18 cellular contexts compared by ENCODE assay signal in the genomic region with DNA sequence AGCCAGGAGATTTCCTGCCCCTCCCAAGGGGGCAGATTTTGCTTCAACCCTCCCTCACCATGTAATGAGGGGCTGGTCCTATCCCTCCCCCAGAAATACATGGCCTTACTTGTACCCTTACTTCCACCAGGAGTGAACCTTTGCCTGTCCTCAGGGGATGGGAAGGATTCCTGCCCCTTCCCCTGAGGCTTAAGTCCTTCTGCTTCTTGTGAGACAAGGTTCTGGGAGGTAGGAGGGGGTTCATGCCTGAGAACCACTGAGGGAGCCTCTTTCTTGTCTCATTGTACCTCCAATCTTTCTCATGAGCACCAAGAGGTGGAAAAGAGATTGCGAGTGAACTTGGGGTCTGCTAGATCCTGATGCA. TPM values are rescaled to one million over a fixed set of nuclear protein-coding genes. Genes with fewer than 3 reads are reported as not detected.
DNase-seq lines count a peak whose midpoint lies in the region; ATAC-seq and TF ChIP-seq lines count a peak whose summit lies in the region.
"Had no signal": no experiment of that assay in that cellular context is flagged by ENCODE, and none has a peak within 500 bp of the region (broad histone marks: within the 10 kb centered on the region; RNA-seq: fewer than 3 reads in every experiment).

No MANE protein-coding gene starts in this region.

- no peak for TF ChIP-seq CTCF in GM23338 (conservative IDR thresholded peaks at IDR 0.05; ENCODE audit: low read depth in 2 of 2)
- no peak for TF ChIP-seq CTCF in RWPE2 (IDR thresholded peaks at IDR 0.05; ENCODE audit: poor library complexity, severe bottlenecking)
- no peak for TF ChIP-seq CTCF in smooth muscle cell (IDR thresholded peaks at IDR 0.05; ENCODE audit: borderline replicate concordance, insufficient read depth, poor library complexity, severe bottlenecking)
- TF ChIP-seq CTCF in MM.1S (IDR thresholded peaks at IDR 0.05; ENCODE audit: low read length): no peak

- no peaks in the 10 kb centered on the region for H3K27me3 ChIP-seq in GM23338 (ENCODE audit: insufficient read depth)
- H3K27me3 ChIP-seq in RWPE2 (ENCODE audit: insufficient read depth, poor library complexity, severe bottlenecking): no peaks in the 10 kb centered on the region
- H3K27me3 ChIP-seq in iPS-20b (ENCODE audit: insufficient read depth, low read length): no peaks in the 10 kb centered on the region
- no peaks in the 10 kb centered on the region for H3K27me3 ChIP-seq in smooth muscle cell (ENCODE audit: low read depth)
- H3K27me3 ChIP-seq in MM.1S (replicated peaks; ENCODE audit: insufficient read depth, low read length): peaks cover 62% of the 10 kb centered on the region
- H3K27me3 ChIP-seq: BLaER1 treated with 17β-estradiol and CSF1 and Interleukin-3, amounts not matched to agents 10 nM and 100 nM had no signal

- peak overlapping the region; percentile 85 for H3K27ac Mint-ChIP-seq in GM23338

- DNase-seq in GM23338 (ENCODE audit: low spot score) (no peak), RWPE2 (ENCODE audit: low spot score) (no peak), smooth muscle cell (lab: John Stamatoyannopoulos, UW; ENCODE audit: unreplicated experiment) (no peak), MM.1S (no peak), NCI-H345 (lab: John Stamatoyannopoulos, UW) (no peak), GM03348 (ENCODE audit: low spot score) (no peak)
- DNase-seq: DMS 273 treated with DMSO at 0.1 percent for 48 hours, NCI-H1105, NCI-H1694 treated with DMSO at 0.1 percent for 48 hours, NCI-H446, NCI-H774 had no signal

- H4K20me1 ChIP-seq in GM23338 (replicated peaks; ENCODE audit: insufficient read depth) (no peaks in the 10 kb centered on the region), smooth muscle cell (ENCODE audit: low read depth) (no peaks in the 10 kb centered on the region), MM.1S (ENCODE audit: insufficient read depth, low read length) (no peaks in the 10 kb centered on the region)
- H4K20me1 ChIP-seq: BLaER1 treated with 17β-estradiol and CSF1 and Interleukin-3, amounts not matched to agents 10 nM and 100 nM had no signal

- H3F3A ChIP-seq in GM23338 (replicated peaks; ENCODE audit: low read depth): peaks cover 3% of the 10 kb centered on the region; the same call in 1 of the 2 replicates
- H3F3A ChIP-seq in smooth muscle cell (ENCODE audit: low read depth): no peaks in the 10 kb centered on the region
- no peaks in the 10 kb centered on the region for H3F3A ChIP-seq in MM.1S (ENCODE audit: insufficient read depth, low read length)

- H3K4me3 ChIP-seq in GM23338 (no peak overlapping the region; the same call in 1 of the 2 replicates), RWPE2 (ENCODE audit: severe bottlenecking) (no peak overlapping the region), iPS-20b (ENCODE audit: low read length) (peak overlapping the region; percentile 48; the same call in 1 of the 2 replicates), smooth muscle cell (no peak overlapping the region), MM.1S (ENCODE audit: low read length) (no peak overlapping the region)
- H3K4me3 ChIP-seq: BLaER1 treated with 17β-estradiol and CSF1 and Interleukin-3, amounts not matched to agents 10 nM and 100 nM; HAP-1; K562 had no signal

- H3K4me1 Mint-ChIP-seq in GM23338: peaks cover 15% of the 10 kb centered on the region

- H3K4me1 ChIP-seq in GM23338 (ENCODE audit: insufficient read depth): peaks cover 30% of the 10 kb centered on the region
- H3K4me1 ChIP-seq in RWPE2 (ENCODE audit: insufficient read depth, poor library complexity, severe bottlenecking): peaks cover 15% of the 10 kb centered on the region
- H3K4me1 ChIP-seq in iPS-20b (ENCODE audit: insufficient read depth, low read length): peaks cover 22% of the 10 kb centered on the region
- H3K4me1 ChIP-seq in smooth muscle cell (ENCODE audit: low read depth): no peaks in the 10 kb centered on the region
- H3K4me1 ChIP-seq in MM.1S (ENCODE audit: low read length): no peaks in the 10 kb centered on the region
- H3K4me1 ChIP-seq: HAP-1 had no signal

- H3K27ac ChIP-seq in GM23338 (ENCODE audit: low read depth) (peak overlapping the region; percentile 52), RWPE2 (ENCODE audit: poor library complexity, severe bottlenecking) (no peak overlapping the region), iPS-20b (ENCODE audit: low read length) (peak overlapping the region; percentile 64), smooth muscle cell (ENCODE audit: low read depth) (peak overlapping the region; percentile 57), MM.1S (ENCODE audit: low read length) (no peak overlapping the region)
- H3K27ac ChIP-seq: BLaER1 treated with 17β-estradiol and CSF1 and Interleukin-3, amounts not matched to agents 10 nM and 100 nM had no signal

- WGBS in smooth muscle cell (ENCODE audit: low lambda C conversion rate): 88% methylated on average over 1 of the region's 1 CpG

- peak overlapping the region; percentile 23; the same call in 1 of the 3 replicates for H3K4me3 Mint-ChIP-seq in GM23338

- no peak overlapping the region for H2AFZ ChIP-seq in GM23338
- no peak overlapping the region for H2AFZ ChIP-seq in smooth muscle cell (ENCODE audit: low read depth)
- no peak overlapping the region for H2AFZ ChIP-seq in MM.1S (ENCODE audit: low read length)

- no peaks in the 10 kb centered on the region for H3K9me2 ChIP-seq in GM23338 (ENCODE audit: insufficient read depth)
- no peaks in the 10 kb centered on the region for H3K9me2 ChIP-seq in MM.1S (replicated peaks; ENCODE audit: insufficient read depth, low read length)

- H3K9me3 ChIP-seq in RWPE2 (ENCODE audit: severe bottlenecking) (no peaks in the 10 kb centered on the region), iPS-20b (ENCODE audit: insufficient read depth, low read depth, low read length) (peaks cover 5% of the 10 kb centered on the region), smooth muscle cell (replicated peaks; ENCODE audit: low read depth) (no peaks in the 10 kb centered on the region), MM.1S (replicated peaks; ENCODE audit: insufficient read depth, low read length) (no peaks in the 10 kb centered on the region)
- H3K9me3 ChIP-seq: HAP-1 had no signal

- peaks cover 33% of the 10 kb centered on the region for H3K9me3 Mint-ChIP-seq in GM23338

- H3K9ac ChIP-seq in iPS-20b (ENCODE audit: low read depth, low read length): peak overlapping the region; percentile 56; the same call in 1 of the 2 replicates
- no peak overlapping the region for H3K9ac ChIP-seq in smooth muscle cell (ENCODE audit: low read depth)
- no peak overlapping the region for H3K9ac ChIP-seq in MM.1S (ENCODE audit: low read length)
- H3K9ac ChIP-seq: BLaER1 treated with 17β-estradiol and CSF1 and Interleukin-3, amounts not matched to agents 10 nM and 100 nM had no signal

- peaks cover 27% of the 10 kb centered on the region for H3K36me3 Mint-ChIP-seq in GM23338 (ENCODE audit: low read depth)

- no peaks in the 10 kb centered on the region for H3K79me2 ChIP-seq in GM23338 (replicated peaks; ENCODE audit: insufficient read depth)
- no peaks in the 10 kb centered on the region for H3K79me2 ChIP-seq in smooth muscle cell (ENCODE audit: low read depth)
- no peaks in the 10 kb centered on the region for H3K79me2 ChIP-seq in MM.1S (ENCODE audit: low read length)

- peak overlapping the region; percentile 13; the same call in 1 of the 2 replicates for H3K4me2 ChIP-seq in GM23338
- no peak overlapping the region for H3K4me2 ChIP-seq in smooth muscle cell
- H3K4me2 ChIP-seq in MM.1S (ENCODE audit: low read depth, low read length): no peak overlapping the region
- H3K4me2 ChIP-seq: BLaER1 treated with 17β-estradiol and CSF1 and Interleukin-3, amounts not matched to agents 10 nM and 100 nM had no signal

- ATAC-seq in GM23338: peak; percentile 22
- peak; percentile 14; the same call in 1 of the 3 replicates for ATAC-seq in RWPE2 (ENCODE audit: low read depth)
- ATAC-seq in HG03457 (IDR thresholded peaks at IDR 0.05; ENCODE audit: unreplicated experiment): no peak
- ATAC-seq: K562 had no signal

- H3K36me3 ChIP-seq in GM23338 (ENCODE audit: insufficient read depth) (no peaks in the 10 kb centered on the region; the same call in 1 of the 2 replicates), RWPE2 (ENCODE audit: low read depth) (no peaks in the 10 kb centered on the region), iPS-20b (ENCODE audit: insufficient read depth, low read depth, low read length) (no peaks in the 10 kb centered on the region), smooth muscle cell (ENCODE audit: low read depth) (no peaks in the 10 kb centered on the region), MM.1S (replicated peaks; ENCODE audit: insufficient read depth, low read length) (no peaks in the 10 kb centered on the region)
- H3K36me3 ChIP-seq: BLaER1 treated with 17β-estradiol and CSF1 and Interleukin-3, amounts not matched to agents 10 nM and 100 nM; HAP-1 had no signal

- peaks cover 11% of the 10 kb centered on the region for H3K27me3 Mint-ChIP-seq in GM23338 (ENCODE audit: insufficient read depth, low read depth, poor library complexity)

TF ChIP-seq in GM23338, 12 proteins besides CTCF, POLR2A, EP300 and RAD21:
- no peak for TF ChIP-seq EZH2phosphoT487 (IDR thresholded peaks at IDR 0.05; ENCODE audit: unreplicated experiment)
- no peak for TF ChIP-seq JUNB (IDR thresholded peaks at IDR 0.05; ENCODE audit: unreplicated experiment)

RNA-seq across cellular contexts. Expression of a gene that starts 19.5 kb away (rescaled TPM):
- total RNA-seq in GM23338 (2014; rRNA removed; shearing (Covaris generic)): 16.3 and 19.1 TPM in 2 replicates
- 44.4 and 45.7 TPM in 2 replicates for polyA plus RNA-seq in GM23338 (2016; fragmentation: Nextera tagmentation; extraction: Ambion mirVana)
- not detected in 2 replicates for total RNA-seq in smooth muscle cell
- polyA plus RNA-seq in smooth muscle cell: not detected in 2 replicates
- total RNA-seq: A172, HT1080 had no signal

RNA-seq across cellular contexts. Expression of a gene that starts 34.1 kb away (rescaled TPM):
- 1.5 and 3.7 TPM in 2 replicates for total RNA-seq in GM23338 (2014; rRNA removed; shearing (Covaris generic))
- 3.6 and 3.9 TPM in 2 replicates for polyA plus RNA-seq in GM23338 (2016; fragmentation: Nextera tagmentation; extraction: Ambion mirVana)
- 2.6 and 3.2 TPM in 2 replicates for total RNA-seq in smooth muscle cell
- polyA plus RNA-seq in smooth muscle cell: 2.8 and 3.5 TPM in 2 replicates
- total RNA-seq: HT1080 had no signal

RNA-seq across cellular contexts. Expression of a gene that starts 39.6 kb away (rescaled TPM):
- total RNA-seq in GM23338 (2014; rRNA removed; shearing (Covaris generic)): 3.8 and 4.6 TPM in 2 replicates
- polyA plus RNA-seq in GM23338 (2016; fragmentation: Nextera tagmentation; extraction: Ambion mirVana) (18.0 and 21.4 TPM in 2 replicates), smooth muscle cell (17.1 and 18.0 TPM in 2 replicates)
- 7.6 and 13.5 TPM in 2 replicates for total RNA-seq in smooth muscle cell
- total RNA-seq: A172, HT1080 had no signal

RNA-seq across cellular contexts. Expression of a gene that starts 40.3 kb away (rescaled TPM):
- total RNA-seq in GM23338 (2014; rRNA removed; shearing (Covaris generic)): 11.5 and 11.8 TPM in 2 replicates
- polyA plus RNA-seq in GM23338 (2016; fragmentation: Nextera tagmentation; extraction: Ambion mirVana): 2.0 and 4.1 TPM in 2 replicates
- total RNA-seq in smooth muscle cell: 0.31 and 1.2 TPM in 2 replicates
- polyA plus RNA-seq in smooth muscle cell: 2.6 and 2.9 TPM in 2 replicates

RNA-seq across cellular contexts. Expression of a gene that starts 54.9 kb away (rescaled TPM):
- total RNA-seq in GM23338 (2014; rRNA removed; shearing (Covaris generic)): 98.3 and 113 TPM in 2 replicates
- polyA plus RNA-seq in GM23338 (2016; fragmentation: Nextera tagmentation; extraction: Ambion mirVana) (125 and 140 TPM in 2 replicates), smooth muscle cell (63.6 and 87.5 TPM in 2 replicates)
- total RNA-seq in smooth muscle cell: 17.8 and 32.1 TPM in 2 replicates

Comparison
In these comparisons a context has a peak if more than half of its experiments do, and no peak if none do; other contexts are left out.
1. H3K27ac ChIP-seq: peak in GM23338 (single experiment), iPS-20b (single experiment) and smooth muscle cell (single experiment); none in RWPE2 (single experiment) and MM.1S (single experiment).
2. RNA of a gene that starts 19.5 kb away (total RNA-seq): 16.3 to 19.1 TPM in GM23338; not detected in smooth muscle cell; every median in the first group is over 10 times any median in the second.